ENCODE assay signal across 23 cellular contexts in genomic region chr6:163951990-163952389, GRCh38.
A peak's percentile ranks its signal among the peaks of the same experiment; 100 is the strongest.
DNase-seq lines count a peak whose midpoint lies in the region; ATAC-seq, FAIRE-seq and TF ChIP-seq lines count a peak whose summit lies in the region.
"Had no signal": no experiment of that assay in that cellular context is flagged by ENCODE, and none has a peak within 500 bp of the region (broad histone marks: within the 10 kb centered on the region; RNA-seq: fewer than 3 reads in every experiment).

No MANE protein-coding gene starts in this region.

- H3K9me3 ChIP-seq in astrocyte (ENCODE audit: insufficient read depth, low read depth, low read length) = no peaks in the 10 kb centered on the region
- H3K9me3 ChIP-seq in neural progenitor cell (ENCODE audit: low read depth) = no peaks in the 10 kb centered on the region
- H3K9me3 ChIP-seq in skeletal muscle tissue (ENCODE audit: control insufficient read depth in 3 of 3, low read length in 3 of 3) = no peaks in the 10 kb centered on the region
- H3K9me3 ChIP-seq in naive thymus-derived CD4-positive, alpha-beta T cell (ENCODE audit: control insufficient read depth in 2 of 3, low read length in 3 of 3) = no peaks in the 10 kb centered on the region
- H3K9me3 ChIP-seq: A549, BE2C had no signal

- no peak overlapping the region for H3K4me2 ChIP-seq in astrocyte (ENCODE audit: low read length)
- no peak overlapping the region for H3K4me2 ChIP-seq in neural progenitor cell
- H3K4me2 ChIP-seq: A549 had no signal

- H3K36me3 ChIP-seq in astrocyte (ENCODE audit: insufficient read depth, low read length) (no peaks in the 10 kb centered on the region), neural progenitor cell (no peaks in the 10 kb centered on the region), skeletal muscle tissue (ENCODE audit: control insufficient read depth in 3 of 3, insufficient read depth in 3 of 3, low read length in 3 of 3) (no peaks in the 10 kb centered on the region)
- no peaks in the 10 kb centered on the region for H3K36me3 ChIP-seq in naive thymus-derived CD4-positive, alpha-beta T cell (ENCODE audit: control insufficient read depth in 2 of 3, insufficient read depth in 3 of 3, low read length in 3 of 3)
- H3K36me3 ChIP-seq: BE2C had no signal

- POLR2A ChIA-PET in naive thymus-derived CD4-positive, alpha-beta T cell (lab: Charles Lee) = no interaction called here

- H3K27me3 Mint-ChIP-seq in astrocyte (ENCODE audit: low read depth, unreplicated experiment) (peaks cover 2% of the 10 kb centered on the region), endothelial cell (ENCODE audit: unreplicated experiment) (peaks cover 3% of the 10 kb centered on the region), neural progenitor cell (ENCODE audit: insufficient read depth, low read depth) (no peaks in the 10 kb centered on the region)
- peaks cover 18 to 53% (median 32%) of the 10 kb centered on the region in 5 donors for H3K27me3 Mint-ChIP-seq in naive thymus-derived CD4-positive, alpha-beta T cell

- H3K4me1 Mint-ChIP-seq in astrocyte (ENCODE audit: low read depth, unreplicated experiment) (peaks cover 42% of the 10 kb centered on the region), endothelial cell (ENCODE audit: unreplicated experiment) (peaks cover 2% of the 10 kb centered on the region), neural progenitor cell (peaks cover 36% of the 10 kb centered on the region)
- H3K4me1 Mint-ChIP-seq in naive thymus-derived CD4-positive, alpha-beta T cell = peaks cover 0 to 4% (median 0%) of the 10 kb centered on the region in 7 donors

- H3K9ac ChIP-seq in astrocyte (ENCODE audit: low read length) = no peak overlapping the region
- H3K9ac ChIP-seq in neural progenitor cell = no peak overlapping the region
- H3K9ac ChIP-seq in skeletal muscle tissue (ENCODE audit: low read depth in 1 of 3, low read length in 3 of 3) = peak overlapping the region in 1 of 3 donors; percentile 46
- H3K9ac ChIP-seq: GM23248 had no signal

- H3K36me3 Mint-ChIP-seq in astrocyte (ENCODE audit: low read depth, unreplicated experiment) = no peaks in the 10 kb centered on the region
- no peaks in the 10 kb centered on the region for H3K36me3 Mint-ChIP-seq in endothelial cell (ENCODE audit: low read depth, unreplicated experiment)
- H3K36me3 Mint-ChIP-seq in neural progenitor cell = peaks cover 5% of the 10 kb centered on the region
- no peaks in the 10 kb centered on the region for H3K36me3 Mint-ChIP-seq in naive thymus-derived CD4-positive, alpha-beta T cell
- H3K36me3 Mint-ChIP-seq: CD4-positive, alpha-beta memory T cell had no signal

- H3K27ac ChIP-seq in astrocyte (ENCODE audit: low read depth, low read length) = no peak overlapping the region
- H3K27ac ChIP-seq in neural progenitor cell = no peak overlapping the region
- peak overlapping the region; percentile 4 for H3K27ac ChIP-seq in skeletal muscle tissue (ENCODE audit: low read depth, low read length)
- H3K27ac ChIP-seq in naive thymus-derived CD4-positive, alpha-beta T cell (ENCODE audit: low read depth, low read length) = no peak overlapping the region
- H3K27ac ChIP-seq: A549, C4-2B, GM23248 had no signal

- TF ChIP-seq CTCF in astrocyte (IDR thresholded peaks at IDR 0.05; ENCODE audit: insufficient read depth, low read depth, low read length) = no peak
- no peak for TF ChIP-seq CTCF in endothelial cell (IDR thresholded peaks at IDR 0.05; ENCODE audit: unreplicated experiment)
- TF ChIP-seq CTCF in neural progenitor cell (IDR thresholded peaks at IDR 0.05) = no peak
- no peak for TF ChIP-seq CTCF in GM20000 (IDR thresholded peaks at IDR 0.05; ENCODE audit: extremely low read depth, missing control alignments)

- peak overlapping the region; percentile 87 for H3K27ac Mint-ChIP-seq in astrocyte (ENCODE audit: unreplicated experiment)
- peak overlapping the region; percentile 65 for H3K27ac Mint-ChIP-seq in endothelial cell (ENCODE audit: unreplicated experiment)
- peak overlapping the region; percentile 82 for H3K27ac Mint-ChIP-seq in neural progenitor cell
- H3K27ac Mint-ChIP-seq in naive thymus-derived CD4-positive, alpha-beta T cell = no peak overlapping the region
- H3K27ac Mint-ChIP-seq: H9, IgD-negative memory B cell had no signal

- H3K4me3 Mint-ChIP-seq in astrocyte (ENCODE audit: unreplicated experiment) = no peak overlapping the region
- H3K4me3 Mint-ChIP-seq in endothelial cell (ENCODE audit: unreplicated experiment) = no peak overlapping the region
- H3K4me3 Mint-ChIP-seq in neural progenitor cell = no peak overlapping the region
- H3K4me3 Mint-ChIP-seq in naive thymus-derived CD4-positive, alpha-beta T cell = no peak overlapping the region
- H3K4me3 Mint-ChIP-seq: CD4-positive, alpha-beta memory T cell had no signal

- intact Hi-C loops in naive thymus-derived CD4-positive, alpha-beta T cell (cut with micrococcal nuclease) = no loop called here

- H2AFZ ChIP-seq in astrocyte (ENCODE audit: low read depth, low read length) = no peak overlapping the region
- H2AFZ ChIP-seq in neural progenitor cell (replicated peaks) = no peak overlapping the region
- H2AFZ ChIP-seq: GM23248 had no signal

- DNase-seq in astrocyte (ENCODE audit: low read depth) (no peak), endothelial cell (ENCODE audit: low spot score) (no peak), neural progenitor cell (ENCODE audit: low spot score) (no peak), GM20000 (ENCODE audit: low spot score) (no peak)
- DNase-seq in naive thymus-derived CD4-positive, alpha-beta T cell = no peak
- DNase-seq: BE2C; CD4-positive, alpha-beta memory T cell; COR-L47; DMS153; DMS79 treated with DMSO at 0.1 percent for 48 hours; EL; GM23248; H9 had no signal

- no peaks in the 10 kb centered on the region for H3K9me3 Mint-ChIP-seq in astrocyte (ENCODE audit: unreplicated experiment)
- H3K9me3 Mint-ChIP-seq in endothelial cell (ENCODE audit: unreplicated experiment) = no peaks in the 10 kb centered on the region
- peaks cover 18% of the 10 kb centered on the region for H3K9me3 Mint-ChIP-seq in neural progenitor cell
- H3K9me3 Mint-ChIP-seq in naive thymus-derived CD4-positive, alpha-beta T cell = peaks cover 0 to 2% (median 0%) of the 10 kb centered on the region in 11 donors
- H3K9me3 Mint-ChIP-seq: IgD-negative memory B cell had no signal

- CTCF ChIA-PET in naive thymus-derived CD4-positive, alpha-beta T cell (lab: Charles Lee) = no interaction called here

- no peaks in the 10 kb centered on the region for H3F3A ChIP-seq in neural progenitor cell (ENCODE audit: low read depth)

- no peak for FAIRE-seq in astrocyte (lab: Jason Lieb, UNC)
- FAIRE-seq: A549, D721Med, G401.6, GM12891, GM19239 had no signal

- peaks cover 22% of the 10 kb centered on the region for H3K4me1 ChIP-seq in astrocyte (ENCODE audit: insufficient read depth, low read length)
- H3K4me1 ChIP-seq in neural progenitor cell = peaks cover 2% of the 10 kb centered on the region
- peaks cover 9 to 23% (median 14%) of the 10 kb centered on the region in 3 donors for H3K4me1 ChIP-seq in skeletal muscle tissue (ENCODE audit: control insufficient read depth in 3 of 3, insufficient read depth in 3 of 3, low read length in 3 of 3)
- no peaks in the 10 kb centered on the region for H3K4me1 ChIP-seq in naive thymus-derived CD4-positive, alpha-beta T cell (ENCODE audit: control insufficient read depth in 2 of 2, insufficient read depth in 2 of 2, low read length in 2 of 2)
- H3K4me1 ChIP-seq: A549 had no signal

- H3K27me3 ChIP-seq in astrocyte (ENCODE audit: insufficient read depth, low read length) (no peaks in the 10 kb centered on the region), neural progenitor cell (no peaks in the 10 kb centered on the region), skeletal muscle tissue (ENCODE audit: control insufficient read depth in 3 of 3, insufficient read depth in 3 of 3, low read length in 3 of 3) (no peaks in the 10 kb centered on the region)
- no peaks in the 10 kb centered on the region for H3K27me3 ChIP-seq in naive thymus-derived CD4-positive, alpha-beta T cell (ENCODE audit: control insufficient read depth in 2 of 2, insufficient read depth in 2 of 2, low read length in 2 of 2)
- H3K27me3 ChIP-seq: BE2C had no signal

- H3K4me3 ChIP-seq in astrocyte (ENCODE audit: insufficient read depth, low read depth, low read length) (no peak overlapping the region), neural progenitor cell (no peak overlapping the region), skeletal muscle tissue (ENCODE audit: low read length in 3 of 3) (no peak overlapping the region)
- H3K4me3 ChIP-seq in naive thymus-derived CD4-positive, alpha-beta T cell (ENCODE audit: low read length) = no peak overlapping the region
- H3K4me3 ChIP-seq: A549, GM23248 had no signal

- H3K79me2 ChIP-seq in astrocyte (ENCODE audit: insufficient read depth, low read length) (no peaks in the 10 kb centered on the region), neural progenitor cell (ENCODE audit: low read depth) (no peaks in the 10 kb centered on the region)

- H4K20me1 ChIP-seq in astrocyte (ENCODE audit: insufficient read depth, low read length) (no peaks in the 10 kb centered on the region), neural progenitor cell (ENCODE audit: low read depth) (no peaks in the 10 kb centered on the region)

- ATAC-seq in GM18519 (IDR thresholded peaks at IDR 0.05; ENCODE audit: low FRiP score, unreplicated experiment) = no peak
- no peak for ATAC-seq in esophagus mucosa
- ATAC-seq in naive thymus-derived CD4-positive, alpha-beta T cell = no peak
- ATAC-seq: A549 had no signal

Comparison
In these comparisons a context has a peak if more than half of its experiments do, and no peak if none do; other contexts are left out.
1. H3K27ac Mint-ChIP-seq: peak in astrocyte (single experiment), endothelial cell (single experiment) and neural progenitor cell (single experiment); none in naive thymus-derived CD4-positive, alpha-beta T cell (0 of 9).